8 cellular contexts compared by ENCODE assay signal in genomic region chr2:53913721-53914120, GRCh38. TPM values are rescaled to one million over a fixed set of nuclear protein-coding genes. Genes with fewer than 3 reads are reported as not detected.
DNase-seq lines count a peak whose midpoint lies in the region; ATAC-seq and TF ChIP-seq lines count a peak whose summit lies in the region.

No MANE protein-coding gene starts in this region.

- peak; percentile 27 for DNase-seq in AG20443 (ENCODE audit: low spot score)
- DNase-seq in activated naive CD4-positive, alpha-beta T cell treated with Interleukin-2 at 50 U/mL for 16 hours = peak; percentile 17
- DNase-seq in osteocyte (ENCODE audit: extremely low spot score, unreplicated experiment) = no peak
- no peak for DNase-seq in endodermal cell
- no peak for DNase-seq in NCI-H1436 (lab: John Stamatoyannopoulos, UW)
- no peak for DNase-seq in left ventricle myocardium inferior

- peaks cover 5% of the 10 kb centered on the region for H3K4me1 Mint-ChIP-seq in osteocyte (ENCODE audit: unreplicated experiment)
- H3K4me1 Mint-ChIP-seq in endodermal cell = no peaks in the 10 kb centered on the region

- 96 to 100% methylated on average over 3 of the region's 3 CpGs for WGBS in endodermal cell (ENCODE audit: insufficient coverage in 1 of 2, insufficient read length in 1 of 2), 2 experiments

- peak; percentile 69 for ATAC-seq in GM19324 (IDR thresholded peaks at IDR 0.05; ENCODE audit: low FRiP score, unreplicated experiment)
- peak; percentile 91 for ATAC-seq in HG03378 (IDR thresholded peaks at IDR 0.05; ENCODE audit: unreplicated experiment)

- peaks cover 24% of the 10 kb centered on the region for H3K36me3 Mint-ChIP-seq in osteocyte (ENCODE audit: unreplicated experiment)
- peaks cover 36% of the 10 kb centered on the region for H3K36me3 Mint-ChIP-seq in endodermal cell (ENCODE audit: low read depth)

- no peak overlapping the region for H3K9ac ChIP-seq in endodermal cell (ENCODE audit: extremely low read depth, low read length, poor library complexity, severe bottlenecking)

- H3K9me3 ChIP-seq in endodermal cell (ENCODE audit: control insufficient read depth, low read length) (no peaks in the 10 kb centered on the region), left ventricle myocardium inferior (replicated peaks) (no peaks in the 10 kb centered on the region)

- intact Hi-C loops in left ventricle myocardium inferior (cut with micrococcal nuclease) = no loop called here

- TF ChIP-seq CTCF in osteocyte (IDR thresholded peaks at IDR 0.05) = no peak
- no peak for TF ChIP-seq CTCF in endodermal cell (conservative IDR thresholded peaks at IDR 0.05)
- TF ChIP-seq CTCF in left ventricle myocardium inferior (IDR thresholded peaks at IDR 0.05; ENCODE audit: borderline replicate concordance) = no peak

- H3K4me3 Mint-ChIP-seq in osteocyte (ENCODE audit: unreplicated experiment) (no peak overlapping the region), endodermal cell (no peak overlapping the region)

- no peaks in the 10 kb centered on the region for H3K9me3 Mint-ChIP-seq in osteocyte (ENCODE audit: unreplicated experiment)
- no peaks in the 10 kb centered on the region for H3K9me3 Mint-ChIP-seq in endodermal cell

- H3K4me1 ChIP-seq in endodermal cell (ENCODE audit: control insufficient read depth, insufficient read depth, low read length) (no peaks in the 10 kb centered on the region), left ventricle myocardium inferior (no peaks in the 10 kb centered on the region)

- peaks cover 93% of the 10 kb centered on the region for H3K36me3 ChIP-seq in endodermal cell (ENCODE audit: control insufficient read depth, insufficient read depth, low read length)
- H3K36me3 ChIP-seq in left ventricle myocardium inferior = peaks cover 62% of the 10 kb centered on the region

- H3K27me3 ChIP-seq in endodermal cell (ENCODE audit: control insufficient read depth, insufficient read depth, low read length, poor library complexity, severe bottlenecking) (no peaks in the 10 kb centered on the region), left ventricle myocardium inferior (ENCODE audit: low read depth) (no peaks in the 10 kb centered on the region)

- H3K27me3 Mint-ChIP-seq in osteocyte (ENCODE audit: unreplicated experiment) (no peaks in the 10 kb centered on the region), endodermal cell (ENCODE audit: insufficient read depth) (no peaks in the 10 kb centered on the region)

- no peak overlapping the region for H3K27ac ChIP-seq in endodermal cell (ENCODE audit: low read depth, low read length)
- H3K27ac ChIP-seq in left ventricle myocardium inferior (replicated peaks) = no peak overlapping the region

- peak overlapping the region; percentile 8 for H3K27ac Mint-ChIP-seq in osteocyte (ENCODE audit: unreplicated experiment)
- H3K27ac Mint-ChIP-seq in endodermal cell = no peak overlapping the region

- H3K4me3 ChIP-seq in endodermal cell (ENCODE audit: low read length) (no peak overlapping the region), left ventricle myocardium inferior (no peak overlapping the region)

RNA-seq across cellular contexts. Expression of gene GPR75, which starts 54.0 kb away (rescaled TPM):
- total RNA-seq in osteocyte (1.1 and 1.2 TPM in 2 replicates), endodermal cell (1 to 10 TPM; 3.6 to 6.7 TPM), left ventricle myocardium inferior (0.82 TPM)
- 2.0 TPM for polyA plus RNA-seq in endodermal cell (2013, experiment 1 of 2)
- polyA plus RNA-seq in endodermal cell (2013, experiment 2 of 2) = 1.8 TPM

RNA-seq across cellular contexts. Expression of gene PSME4, which starts 57.1 kb away (rescaled TPM):
- total RNA-seq in osteocyte = 36.2 and 43.9 TPM in 2 replicates
- total RNA-seq in endodermal cell = 100 to 1,000 TPM in 1 of 2 donors, 10 to 100 TPM in 1; 90.6 to 116 TPM
- polyA plus RNA-seq in endodermal cell (2013, experiment 1 of 2) = 54.4 TPM
- polyA plus RNA-seq in endodermal cell (2013, experiment 2 of 2) = 51.6 TPM
- total RNA-seq in left ventricle myocardium inferior = 63.6 TPM

Comparison
In these comparisons a context has a peak if more than half of its experiments do, and no peak if none do; other contexts are left out.
1. DNase-seq: peak in AG20443 (single experiment) and activated naive CD4-positive, alpha-beta T cell treated with Interleukin-2 at 50 U/mL for 16 hours (single experiment); none in osteocyte (single experiment), endodermal cell (single experiment), NCI-H1436 (single experiment) and left ventricle myocardium inferior (single experiment).